Comparison of ENCODE assay signal across 24 cellular contexts in the genomic region with DNA sequence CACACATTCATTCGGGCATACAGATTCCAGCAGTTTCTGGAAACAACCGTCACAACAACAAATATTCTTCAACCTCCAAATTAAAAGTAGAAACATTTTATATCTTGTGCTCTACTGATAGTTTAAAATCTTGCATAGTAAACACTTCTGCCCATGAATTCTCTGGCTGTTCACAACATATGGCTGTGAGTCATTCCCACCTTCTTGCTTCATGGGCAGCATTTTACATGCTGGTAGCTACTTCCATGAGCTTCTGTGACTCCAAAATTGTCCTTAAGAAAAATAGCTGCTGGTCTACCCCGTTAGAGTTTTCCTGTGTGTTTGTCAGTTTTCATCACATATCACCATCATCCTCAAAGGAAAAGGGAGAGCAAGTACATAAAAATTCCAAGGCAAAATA. TPM values are rescaled to one million over a fixed set of nuclear protein-coding genes. Genes with fewer than 3 reads are reported as not detected.
A peak's percentile ranks its signal among the peaks of the same experiment; 100 is the strongest.
DNase-seq lines count a peak whose midpoint lies in the region; FAIRE-seq and TF ChIP-seq lines count a peak whose summit lies in the region.
"Had no signal": no experiment of that assay in that cellular context is flagged by ENCODE, and none has a peak within 500 bp of the region (broad histone marks: within the 10 kb centered on the region; RNA-seq: fewer than 3 reads in every experiment).

No MANE protein-coding gene starts in this region.

- no peaks in the 10 kb centered on the region for H3K9me3 ChIP-seq in astrocyte (ENCODE audit: insufficient read depth, low read depth, low read length)
- no peaks in the 10 kb centered on the region for H3K9me3 ChIP-seq in fibroblast of lung (ENCODE audit: control insufficient read depth, insufficient read depth, low read depth, low read length)
- H3K9me3 ChIP-seq in mesenchymal stem cell (ENCODE audit: control insufficient read depth, low read length) = no peaks in the 10 kb centered on the region
- H3K9me3 ChIP-seq: MG63 had no signal

- H3K27me3 ChIP-seq in astrocyte (ENCODE audit: insufficient read depth, low read length) = no peaks in the 10 kb centered on the region
- no peaks in the 10 kb centered on the region for H3K27me3 ChIP-seq in fibroblast of lung (ENCODE audit: control insufficient read depth, insufficient read depth, low read length)
- H3K27me3 ChIP-seq in mesenchymal stem cell (ENCODE audit: control insufficient read depth in 1 of 2, insufficient read depth in 1 of 2, low read length in 2 of 2) = no peaks in the 10 kb centered on the region
- no peaks in the 10 kb centered on the region for H3K27me3 ChIP-seq in mesendoderm (ENCODE audit: insufficient read depth, low read length, poor library complexity)
- H3K27me3 ChIP-seq: MG63 had no signal

- H4K8ac ChIP-seq in mesenchymal stem cell (ENCODE audit: low read length) (no peak overlapping the region), mesendoderm (ENCODE audit: low read depth, low read length) (no peak overlapping the region)

- H3K79me2 ChIP-seq in astrocyte (ENCODE audit: insufficient read depth, low read length) = no peaks in the 10 kb centered on the region
- H3K79me2 ChIP-seq in fibroblast of lung (ENCODE audit: control insufficient read depth, insufficient read depth, low read length) = no peaks in the 10 kb centered on the region
- no peaks in the 10 kb centered on the region for H3K79me2 ChIP-seq in mesendoderm (ENCODE audit: control insufficient read depth, insufficient read depth, low read length)

- H2BK5ac ChIP-seq in mesenchymal stem cell (ENCODE audit: low read depth, low read length, poor library complexity, severe bottlenecking) = no peak overlapping the region
- no peak overlapping the region for H2BK5ac ChIP-seq in mesendoderm (ENCODE audit: low read length)

- no peak overlapping the region for H3K23ac ChIP-seq in mesenchymal stem cell (ENCODE audit: low read length in 2 of 2)
- H3K23ac ChIP-seq in mesendoderm (ENCODE audit: low read length) = no peak overlapping the region

- H3K27ac Mint-ChIP-seq in astrocyte (ENCODE audit: unreplicated experiment) = no peak overlapping the region
- H3K27ac Mint-ChIP-seq: HFFc6 had no signal

- H3K27me3 Mint-ChIP-seq in astrocyte (ENCODE audit: low read depth, unreplicated experiment) = no peaks in the 10 kb centered on the region

- TF ChIP-seq CTCF in astrocyte (IDR thresholded peaks at IDR 0.05; ENCODE audit: insufficient read depth, low read depth, low read length) = no peak
- TF ChIP-seq CTCF in fibroblast of lung (conservative IDR thresholded peaks at IDR 0.05 in 1 of 2, IDR thresholded peaks at IDR 0.05 in 1 of 2; ENCODE audit: low read depth in 1 of 2, low read length in 2 of 2) = no peak

- no peak overlapping the region for H2AFZ ChIP-seq in astrocyte (ENCODE audit: low read depth, low read length)
- no peak overlapping the region for H2AFZ ChIP-seq in fibroblast of lung (ENCODE audit: low read length)
- H2AFZ ChIP-seq in mesenchymal stem cell (ENCODE audit: low read depth, low read length) = no peak overlapping the region

- H3K4me2 ChIP-seq in astrocyte (ENCODE audit: low read length) (no peak overlapping the region), fibroblast of lung (ENCODE audit: extremely low read depth, insufficient read depth, low read length) (no peak overlapping the region), mesenchymal stem cell (ENCODE audit: low read length, poor library complexity, severe bottlenecking) (no peak overlapping the region), mesendoderm (ENCODE audit: low read length) (no peak overlapping the region)

- H3K9ac ChIP-seq in astrocyte (ENCODE audit: low read length) = no peak overlapping the region
- no peak overlapping the region for H3K9ac ChIP-seq in fibroblast of lung (ENCODE audit: insufficient read depth, low read length)
- no peak overlapping the region for H3K9ac ChIP-seq in mesenchymal stem cell (ENCODE audit: low read length)
- H3K9ac ChIP-seq in mesendoderm (ENCODE audit: low read length) = no peak overlapping the region

- no peak overlapping the region for H3K18ac ChIP-seq in mesenchymal stem cell (ENCODE audit: low read depth in 1 of 2, low read length in 2 of 2)
- H3K18ac ChIP-seq in mesendoderm (ENCODE audit: low read length) = no peak overlapping the region

- H2AK5ac ChIP-seq in mesenchymal stem cell (ENCODE audit: low read length, severe bottlenecking) = no peak overlapping the region
- no peak overlapping the region for H2AK5ac ChIP-seq in mesendoderm (ENCODE audit: low read length)

- H3K4me3 ChIP-seq in astrocyte (ENCODE audit: insufficient read depth, low read depth, low read length) (no peak overlapping the region), fibroblast of lung (replicated peaks in 1 of 4; ENCODE audit: control extremely low read depth in 1 of 4, insufficient read depth in 1 of 4, low read depth in 3 of 4, low read length in 4 of 4) (no peak overlapping the region), mesenchymal stem cell (ENCODE audit: insufficient read depth in 1 of 2, low read depth in 1 of 2, low read length in 2 of 2) (no peak overlapping the region), mesendoderm (ENCODE audit: low read length) (no peak overlapping the region)
- H3K4me3 ChIP-seq: MG63, SK-N-MC had no signal

- H3K9me3 Mint-ChIP-seq in astrocyte (ENCODE audit: unreplicated experiment) = no peaks in the 10 kb centered on the region
- H3K9me3 Mint-ChIP-seq: HFFc6 had no signal

- intact Hi-C loops in posterior vena cava (cut with DNase I) = no loop called here

- no peaks in the 10 kb centered on the region for H3K36me3 ChIP-seq in astrocyte (ENCODE audit: insufficient read depth, low read length)
- no peaks in the 10 kb centered on the region for H3K36me3 ChIP-seq in fibroblast of lung (ENCODE audit: control insufficient read depth, insufficient read depth, low read length)
- H3K36me3 ChIP-seq in mesenchymal stem cell (ENCODE audit: control insufficient read depth in 1 of 2, insufficient read depth in 2 of 2, low read depth in 1 of 2, low read length in 2 of 2) = peaks cover 2 to 35% of the 10 kb centered on the region in 2 experiments
- no peaks in the 10 kb centered on the region for H3K36me3 ChIP-seq in mesendoderm (ENCODE audit: control insufficient read depth, insufficient read depth, low read length)
- H3K36me3 ChIP-seq: MG63 had no signal

- H3K56ac ChIP-seq in mesendoderm (ENCODE audit: low read length) = no peak overlapping the region

- H3K79me1 ChIP-seq in mesenchymal stem cell (replicated peaks; ENCODE audit: low read length, poor library complexity, severe bottlenecking) (no peaks in the 10 kb centered on the region), mesendoderm (ENCODE audit: low read length) (no peaks in the 10 kb centered on the region)

- FAIRE-seq in astrocyte (lab: Jason Lieb, UNC) = peak; percentile 80
- FAIRE-seq in RCC 7860 (lab: Jason Lieb, UNC) = no peak
- FAIRE-seq: G401.6 had no signal

- no peak overlapping the region for H2BK12ac ChIP-seq in mesenchymal stem cell (ENCODE audit: low read length in 2 of 2)

- H3K4ac ChIP-seq in mesenchymal stem cell (ENCODE audit: low read depth in 1 of 2, low read length in 2 of 2) (no peak overlapping the region), mesendoderm (ENCODE audit: low read depth, low read length) (no peak overlapping the region)

- H3K36me3 Mint-ChIP-seq in astrocyte (ENCODE audit: low read depth, unreplicated experiment) = peaks cover 11% of the 10 kb centered on the region

- DNase-seq in EL (peak; percentile 1), astrocyte (ENCODE audit: low read depth) (no peak), fibroblast of lung (ENCODE audit: low read depth in 2 of 2) (peak; percentile 2 to 11), mesenchymal stem cell (peak; percentile 50), mesendoderm (no peak), RCC 7860 (ENCODE audit: low spot score) (no peak), dedifferentiated amniotic fluid mesenchymal stem cell (ENCODE audit: extremely low spot score) (no peak), posterior vena cava (ENCODE audit: low spot score) (no peak)
- DNase-seq: AML-193, DMS79, H7, HFFc6, Karpas-422, MG63, NCI-H1092, NCI-H146, NCI-H2081, NCI-H2171 treated with DMSO at 0.1 percent for 48 hours, NCI-H774, Right ventricle myocardium superior had no signal

- H2BK15ac ChIP-seq in mesenchymal stem cell (ENCODE audit: low read depth, poor library complexity, severe bottlenecking) = no peak overlapping the region
- H2BK15ac ChIP-seq in mesendoderm (replicated peaks; ENCODE audit: low read depth) = no peak overlapping the region

- H4K5ac ChIP-seq in mesendoderm (ENCODE audit: low read length) = no peak overlapping the region

- WGBS in mesenchymal stem cell = 77% methylated on average over 1 of the region's 3 CpGs
- WGBS in mesendoderm (ENCODE audit: extremely low coverage, insufficient coverage, low lambda C conversion rate) = no CpG with 5 or more reads among the region's 3 CpGs

- H3K4me3 Mint-ChIP-seq in astrocyte (ENCODE audit: unreplicated experiment) = no peak overlapping the region
- H3K4me3 Mint-ChIP-seq: HFFc6 had no signal

- no peak overlapping the region for H3K14ac ChIP-seq in mesenchymal stem cell (ENCODE audit: low read length in 2 of 2)

- H2BK120ac ChIP-seq in mesenchymal stem cell (ENCODE audit: low read depth, low read length) (no peak overlapping the region), mesendoderm (ENCODE audit: low read depth, low read length) (no peak overlapping the region)

- H3K27ac ChIP-seq in astrocyte (ENCODE audit: low read depth, low read length) (no peak overlapping the region), fibroblast of lung (ENCODE audit: insufficient read depth, low read length) (no peak overlapping the region), mesenchymal stem cell (ENCODE audit: low read length, poor library complexity, severe bottlenecking) (no peak overlapping the region), mesendoderm (ENCODE audit: low read depth, low read length) (no peak overlapping the region)
- H3K27ac ChIP-seq: C4-2B, HL-60, SK-N-MC had no signal

- no peaks in the 10 kb centered on the region for H3K4me1 Mint-ChIP-seq in astrocyte (ENCODE audit: low read depth, unreplicated experiment)

- H4K91ac ChIP-seq in mesenchymal stem cell (ENCODE audit: low read length) = no peak overlapping the region

- no peaks in the 10 kb centered on the region for H3K4me1 ChIP-seq in astrocyte (ENCODE audit: insufficient read depth, low read length)
- H3K4me1 ChIP-seq in fibroblast of lung (ENCODE audit: control insufficient read depth, extremely low read depth, insufficient read depth, low read length) = no peaks in the 10 kb centered on the region
- no peaks in the 10 kb centered on the region for H3K4me1 ChIP-seq in mesenchymal stem cell (ENCODE audit: control insufficient read depth, insufficient read depth, low read depth, low read length)
- no peaks in the 10 kb centered on the region for H3K4me1 ChIP-seq in mesendoderm (ENCODE audit: control insufficient read depth, low read depth, low read length)

- H4K20me1 ChIP-seq in astrocyte (ENCODE audit: insufficient read depth, low read length) (no peaks in the 10 kb centered on the region), fibroblast of lung (ENCODE audit: control insufficient read depth, extremely low read depth, insufficient read depth, low read length) (no peaks in the 10 kb centered on the region)

RNA-seq across cellular contexts. Expression of a gene that starts 22.7 kb away (rescaled TPM):
- total RNA-seq in astrocyte (12.1 and 12.8 TPM in 2 replicates), fibroblast of lung (12.8 and 15.0 TPM in 2 replicates), posterior vena cava (10 to 100 TPM; 10.3 to 12.4 TPM)
- 11.4 and 22.1 TPM in 2 replicates for polyA plus RNA-seq in fibroblast of lung
- 12.3 and 20.3 TPM in 2 replicates for polyA plus RNA-seq in fibroblast of lung (2012)
- polyA minus RNA-seq in fibroblast of lung (ENCODE audit: low replicate concordance) = 1.8 and 5.1 TPM in 2 replicates
- polyA plus RNA-seq in mesenchymal stem cell (2013, experiment 1 of 2) = 15.3 TPM
- polyA plus RNA-seq in mesenchymal stem cell (2013, experiment 2 of 2) = 16.2 TPM
- 19.0 TPM for polyA plus RNA-seq in mesendoderm (2013, experiment 1 of 2)
- polyA plus RNA-seq in mesendoderm (2013, experiment 2 of 2) = 19.3 TPM

Comparison
In these comparisons a context has a peak if more than half of its experiments do, and no peak if none do; other contexts are left out.
1. DNase-seq: peak in EL (single experiment), fibroblast of lung (2 of 2) and mesenchymal stem cell (single experiment); none in astrocyte (single experiment), mesendoderm (single experiment), RCC 7860 (single experiment), dedifferentiated amniotic fluid mesenchymal stem cell (single experiment) and posterior vena cava (single experiment).